ENCODE assay signal across 20 cellular contexts in genomic region chr6:139931746-139932145, GRCh38.
"Had no signal": no experiment of that assay in that cellular context is flagged by ENCODE, and none has a peak within 500 bp of the region (broad histone marks: within the 10 kb centered on the region; RNA-seq: fewer than 3 reads in every experiment).

No MANE protein-coding gene starts in this region.

- H2AFZ ChIP-seq: neural progenitor cell had no signal

- H3K9me3 ChIP-seq: colonic mucosa, gastrocnemius medialis, heart left ventricle, mucosa of descending colon, pancreas, spleen, upper lobe of right lung had no signal

- H3K36me3 ChIP-seq: colonic mucosa, gastrocnemius medialis, heart left ventricle, neural progenitor cell, pancreas, spleen, upper lobe of right lung had no signal

- H3K27me3 Mint-ChIP-seq: memory B cell; naive B cell; stimulated activated memory B cell treated with anti-CD40 and anti-IgM and Interleukin-4, amounts not matched to agents 10 μg/mL and 1 μg/mL and 100 μg/mL, for 72 hours had no signal

- H3K4me1 Mint-ChIP-seq: memory B cell; naive B cell; stimulated activated memory B cell treated with anti-CD40 and anti-IgM and Interleukin-4, amounts not matched to agents 10 μg/mL and 1 μg/mL and 100 μg/mL, for 72 hours had no signal

- H3K9ac ChIP-seq: neural progenitor cell had no signal

- H3K9me3 Mint-ChIP-seq: activated T-helper 1 cell treated with anti-CD3 and anti-CD28 coated beads, Interleukin-12 subunit alpha, Interleukin-12 subunit beta, Interleukin-2, Interleukin-4 antibody, amounts not matched to agents 30 ng/mL and 10 ng/mL and 1 ng/mL, durations not matched to agents 14 hours and 24 hours and 36 hours; memory B cell; naive B cell; stimulated activated memory B cell treated with anti-CD40 and anti-IgM and Interleukin-4, amounts not matched to agents 10 μg/mL and 1 μg/mL and 100 μg/mL, for 72 hours had no signal

- H3K4me3 ChIP-seq: colonic mucosa, gastrocnemius medialis, heart left ventricle, mucosa of descending colon, neural progenitor cell, pancreas, spleen, upper lobe of right lung had no signal

- H3K27ac ChIP-seq: colonic mucosa, gastrocnemius medialis, heart left ventricle, neural progenitor cell, pancreas, spleen, upper lobe of right lung had no signal

- ATAC-seq: gastrocnemius medialis; heart left ventricle; left ventricle myocardium superior; mucosa of descending colon; pancreas; stimulated activated memory B cell treated with anti-CD40 and anti-IgM and Interleukin-4, amounts not matched to agents 10 μg/mL and 1 μg/mL and 100 μg/mL, for 72 hours; upper lobe of right lung had no signal

- DNase-seq: activated CD4-positive, alpha-beta T cell treated with anti-CD3 and anti-CD28 coated beads, Interleukin-2, amount 50 U/mL, for 1 hour; amniotic stem cell; central memory CD4-positive, alpha-beta T cell; colonic mucosa; erythroblast; gastrocnemius medialis; heart left ventricle; left ventricle myocardium superior; mucosa of descending colon; naive B cell; pancreas; spleen; stimulated activated CD4-positive, alpha-beta T cell treated with anti-CD3 and anti-CD28 coated beads, Interleukin-4, amount 100 ng/mL, for 4 hours; T1000; upper lobe of right lung had no signal

- H3K27ac Mint-ChIP-seq: activated naive CD8-positive, alpha-beta T cell; activated T-helper 1 cell treated with anti-CD3 and anti-CD28 coated beads, Interleukin-12 subunit alpha, Interleukin-12 subunit beta, Interleukin-2, Interleukin-4 antibody, amounts not matched to agents 30 ng/mL and 10 ng/mL and 1 ng/mL, durations not matched to agents 14 hours and 24 hours and 36 hours; memory B cell; naive B cell; neural progenitor cell; stimulated activated memory B cell treated with anti-CD40 and anti-IgM and Interleukin-4, amounts not matched to agents 10 μg/mL and 1 μg/mL and 100 μg/mL, for 72 hours had no signal

- H3K4me3 Mint-ChIP-seq: activated naive CD8-positive, alpha-beta T cell; activated T-helper 1 cell treated with anti-CD3 and anti-CD28 coated beads, Interleukin-12 subunit alpha, Interleukin-12 subunit beta, Interleukin-2, Interleukin-4 antibody, amounts not matched to agents 30 ng/mL and 10 ng/mL and 1 ng/mL, durations not matched to agents 14 hours and 24 hours and 36 hours; memory B cell; naive B cell; neural progenitor cell; stimulated activated memory B cell treated with anti-CD40 and anti-IgM and Interleukin-4, amounts not matched to agents 10 μg/mL and 1 μg/mL and 100 μg/mL, for 72 hours had no signal

- H3K36me3 Mint-ChIP-seq: activated naive CD8-positive, alpha-beta T cell; memory B cell; naive B cell; neural progenitor cell; stimulated activated memory B cell treated with anti-CD40 and anti-IgM and Interleukin-4, amounts not matched to agents 10 μg/mL and 1 μg/mL and 100 μg/mL, for 72 hours had no signal

- FAIRE-seq: pancreas had no signal

- H3K27me3 ChIP-seq: colonic mucosa, gastrocnemius medialis, heart left ventricle, neural progenitor cell, pancreas, spleen, upper lobe of right lung had no signal

- H3K4me2 ChIP-seq: neural progenitor cell had no signal

- H3K4me1 ChIP-seq: colonic mucosa, gastrocnemius medialis, neural progenitor cell, pancreas, upper lobe of right lung had no signal
